ENCODE assay signal across 15 cellular contexts in genomic region chr17:78022425-78022824, GRCh38.
A peak's percentile ranks its signal among the peaks of the same experiment; 100 is the strongest.
DNase-seq lines count a peak whose midpoint lies in the region; ATAC-seq and TF ChIP-seq lines count a peak whose summit lies in the region.
"Had no signal": no experiment of that assay in that cellular context is flagged by ENCODE, and none has a peak within 500 bp of the region (broad histone marks: within the 10 kb centered on the region; RNA-seq: fewer than 3 reads in every experiment).

No MANE protein-coding gene starts in this region.

- intact Hi-C loops in spleen (cut with DNase I; ENCODE audit: low total_unique reads) = no loop called here

- H3K27ac ChIP-seq in Peyer's patch (no peak overlapping the region), spleen (no peak overlapping the region)
- H3K27ac ChIP-seq: BLaER1, SJCRH30 had no signal

- H3K9me3 ChIP-seq in Peyer's patch (no peaks in the 10 kb centered on the region), spleen (no peaks in the 10 kb centered on the region)
- H3K9me3 ChIP-seq: BLaER1, SJCRH30 had no signal

- peaks cover 40% of the 10 kb centered on the region for H3K4me1 Mint-ChIP-seq in activated naive CD4-positive, alpha-beta T cell treated with anti-CD3 and anti-CD28 coated beads, Interleukin-2, amount 10 ng/mL, durations not matched to agents 7 days and 5 days
- peaks cover 29% of the 10 kb centered on the region for H3K4me1 Mint-ChIP-seq in HFFc6 (ENCODE audit: low read depth)

- H3K4me3 ChIP-seq in Peyer's patch (no peak overlapping the region), spleen (no peak overlapping the region)
- H3K4me3 ChIP-seq: BLaER1, SJCRH30 had no signal

- no peak for TF ChIP-seq POLR2A in Peyer's patch (IDR thresholded peaks at IDR 0.05)
- no peak for TF ChIP-seq POLR2A in spleen (IDR thresholded peaks at IDR 0.05)

- no peak overlapping the region for H3K27ac Mint-ChIP-seq in activated naive CD4-positive, alpha-beta T cell treated with anti-CD3 and anti-CD28 coated beads, Interleukin-2, amount 50 U/mL, for 72 hours
- no peak overlapping the region for H3K27ac Mint-ChIP-seq in activated naive CD4-positive, alpha-beta T cell treated with anti-CD3 and anti-CD28 coated beads, Interleukin-2, amount 10 ng/mL, durations not matched to agents 7 days and 5 days
- H3K27ac Mint-ChIP-seq in HFFc6 = peak overlapping the region; percentile 56

- DNase-seq in activated naive CD4-positive, alpha-beta T cell treated with anti-CD3 and anti-CD28 coated beads, Interleukin-2, amount 50 U/mL, for 72 hours (ENCODE audit: low spot score in 2 of 2) = no peak
- DNase-seq in activated naive CD4-positive, alpha-beta T cell treated with anti-CD3 and anti-CD28 coated beads, Interleukin-2, amount 10 ng/mL, durations not matched to agents 7 days and 5 days = no peak
- DNase-seq in HFFc6 (peak; percentile 51), amniotic stem cell (lab: John Stamatoyannopoulos, UW) (peak; percentile 52), stromal cell of bone marrow (ENCODE audit: low read depth) (peak; percentile 28), Peyer's patch (no peak), spleen (no peak)
- DNase-seq: CD8-positive, alpha-beta memory T cell; HCEC 1CT; NCI-H1436; NCI-H2081; NCI-H510A treated with DMSO at 0.1 percent for 48 hours; SJCRH30 had no signal

- H3K4me1 ChIP-seq in Peyer's patch = no peaks in the 10 kb centered on the region
- H3K4me1 ChIP-seq in spleen = peaks cover 5 to 37% (median 18%) of the 10 kb centered on the region in 6 donors
- H3K4me1 ChIP-seq: BLaER1, SJCRH30 had no signal

- TF ChIP-seq CTCF in HFFc6 (IDR thresholded peaks at IDR 0.05) = no peak
- no peak for TF ChIP-seq CTCF in Peyer's patch (IDR thresholded peaks at IDR 0.05)
- TF ChIP-seq CTCF in spleen (IDR thresholded peaks at IDR 0.05 in 8 of 11, conservative IDR thresholded peaks at IDR 0.05 in 3 of 11) = no peak

- 77 to 93% (median 85%) methylated on average over 2 of the region's 2 CpGs for WGBS in spleen, 5 donors

- no peaks in the 10 kb centered on the region for H3K27me3 Mint-ChIP-seq in activated naive CD4-positive, alpha-beta T cell treated with anti-CD3 and anti-CD28 coated beads, Interleukin-2, amount 10 ng/mL, durations not matched to agents 7 days and 5 days
- no peaks in the 10 kb centered on the region; the same call in 1 of the 2 replicates for H3K27me3 Mint-ChIP-seq in HFFc6 (ENCODE audit: insufficient read depth)
- H3K27me3 Mint-ChIP-seq: CD8-positive, alpha-beta memory T cell had no signal

- H3K36me3 ChIP-seq in Peyer's patch = no peaks in the 10 kb centered on the region
- peaks cover 0 to 9% (median 0%) of the 10 kb centered on the region in 6 donors for H3K36me3 ChIP-seq in spleen
- H3K36me3 ChIP-seq: BLaER1, SJCRH30 had no signal

- H3K27me3 ChIP-seq in Peyer's patch = no peaks in the 10 kb centered on the region
- no peaks in the 10 kb centered on the region for H3K27me3 ChIP-seq in spleen (replicated peaks in 1 of 7)
- H3K27me3 ChIP-seq: BLaER1, SJCRH30 had no signal

- CTCF ChIA-PET in activated naive CD4-positive, alpha-beta T cell treated with anti-CD3 and anti-CD28 coated beads, Interleukin-2, amount 10 ng/mL, durations not matched to agents 7 days and 5 days (lab: Charles Lee) = interaction anchor here (1.0 to 4.0 kb wide), 2 partner anchors 9 to 63 kb away, joined by 3 to 20 read pairs; no protein-coding TSS in a partner anchor

- no peak overlapping the region for H3K4me3 Mint-ChIP-seq in activated naive CD4-positive, alpha-beta T cell treated with anti-CD3 and anti-CD28 coated beads, Interleukin-2, amount 10 ng/mL, durations not matched to agents 7 days and 5 days
- no peak overlapping the region for H3K4me3 Mint-ChIP-seq in HFFc6
- H3K4me3 Mint-ChIP-seq: CD8-positive, alpha-beta memory T cell had no signal

- no peaks in the 10 kb centered on the region for H3K36me3 Mint-ChIP-seq in activated naive CD4-positive, alpha-beta T cell treated with anti-CD3 and anti-CD28 coated beads, Interleukin-2, amount 50 U/mL, for 72 hours
- H3K36me3 Mint-ChIP-seq in activated naive CD4-positive, alpha-beta T cell treated with anti-CD3 and anti-CD28 coated beads, Interleukin-2, amount 10 ng/mL, durations not matched to agents 7 days and 5 days = peaks cover 12% of the 10 kb centered on the region
- no peaks in the 10 kb centered on the region for H3K36me3 Mint-ChIP-seq in HFFc6 (ENCODE audit: low read depth)

- no peaks in the 10 kb centered on the region for H3K9me3 Mint-ChIP-seq in activated naive CD4-positive, alpha-beta T cell treated with anti-CD3 and anti-CD28 coated beads, Interleukin-2, amount 50 U/mL, for 72 hours
- no peaks in the 10 kb centered on the region for H3K9me3 Mint-ChIP-seq in activated naive CD4-positive, alpha-beta T cell treated with anti-CD3 and anti-CD28 coated beads, Interleukin-2, amount 10 ng/mL, durations not matched to agents 7 days and 5 days
- H3K9me3 Mint-ChIP-seq in HFFc6 = no peaks in the 10 kb centered on the region

- ATAC-seq in activated naive CD4-positive, alpha-beta T cell treated with anti-CD3 and anti-CD28 coated beads, Interleukin-2, amount 50 U/mL, for 72 hours = peak; percentile 37 to 46
- no peak for ATAC-seq in HG03139 (IDR thresholded peaks at IDR 0.05; ENCODE audit: unreplicated experiment)

Comparison
In these comparisons a context has a peak if more than half of its experiments do, and no peak if none do; other contexts are left out.
1. DNase-seq: peak in HFFc6 (single experiment), amniotic stem cell (single experiment) and stromal cell of bone marrow (single experiment); none in activated naive CD4-positive, alpha-beta T cell treated with anti-CD3 and anti-CD28 coated beads, Interleukin-2, amount 50 U/mL, for 72 hours (0 of 2), activated naive CD4-positive, alpha-beta T cell treated with anti-CD3 and anti-CD28 coated beads, Interleukin-2, amount 10 ng/mL, durations not matched to agents 7 days and 5 days (single experiment), Peyer's patch (0 of 3) and spleen (single experiment).